8 cellular contexts compared by ENCODE assay signal in the genomic region with DNA sequence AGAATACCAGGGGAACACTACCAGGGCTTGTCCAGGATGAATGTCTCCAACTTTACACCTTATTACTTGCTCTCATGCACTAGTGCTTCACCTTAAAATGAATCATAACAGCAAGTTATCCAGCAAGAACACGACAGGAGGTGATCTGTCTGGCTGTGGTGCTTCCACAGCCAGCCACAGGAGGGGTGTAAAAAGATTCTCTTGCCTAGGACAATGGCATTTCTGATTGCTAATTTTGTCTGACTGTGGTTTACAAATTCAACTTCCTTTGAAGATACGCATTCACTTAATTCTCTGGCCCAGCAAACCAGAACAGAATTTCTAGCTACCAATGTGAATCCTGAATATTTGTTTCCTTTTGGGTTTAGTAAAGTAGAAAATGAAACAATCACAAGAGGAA. TPM values are rescaled to one million over a fixed set of nuclear protein-coding genes. Genes with fewer than 3 reads are reported as not detected.
DNase-seq lines count a peak whose midpoint lies in the region; ATAC-seq lines count a peak whose summit lies in the region.

No MANE protein-coding gene starts in this region.

- ATAC-seq in GM21367 (IDR thresholded peaks at IDR 0.05; ENCODE audit: unreplicated experiment), result peak; percentile 52
- peak; percentile 60 for ATAC-seq in Right ventricle myocardium superior (ENCODE audit: poor library complexity)
- no peak for ATAC-seq in HG03139 (IDR thresholded peaks at IDR 0.05; ENCODE audit: unreplicated experiment)

- intact Hi-C loops in Right ventricle myocardium superior (cut with DNase I), result no loop called here

- peak; percentile 19 to 26 for DNase-seq in AML-193 (lab: John Stamatoyannopoulos, UW)
- DNase-seq in RKO (ENCODE audit: low spot score), result peak; percentile 26
- DNase-seq in Right ventricle myocardium superior, result no peak
- DNase-seq in epidermal melanocyte (ENCODE audit: insufficient read length, low spot score), result no peak
- no peak for DNase-seq in NK-92 treated with Interleukin-12 subunit alpha and Interleukin-12 subunit beta, amount 100 ng/mL, for 24 hours (lab: John Stamatoyannopoulos, UW)
- no peak for DNase-seq in hippocampal formation (lab: John Stamatoyannopoulos, UW)

RNA-seq across cellular contexts. Expression of gene COG3, which starts 23.1 kb away (rescaled TPM):
- 12.9 TPM for total RNA-seq in Right ventricle myocardium superior

RNA-seq across cellular contexts. Expression of gene SLC25A30, which starts 23.5 kb away (rescaled TPM):
- total RNA-seq in Right ventricle myocardium superior, result 142 TPM

Comparison
In these comparisons a context has a peak if more than half of its experiments do, and no peak if none do; other contexts are left out.
1. DNase-seq: peak in AML-193 (2 of 2) and RKO (single experiment); none in Right ventricle myocardium superior (single experiment), epidermal melanocyte (single experiment), NK-92 treated with Interleukin-12 subunit alpha and Interleukin-12 subunit beta, amount 100 ng/mL, for 24 hours (single experiment) and hippocampal formation (0 of 2).